8 cellular contexts compared by ENCODE assay signal in genomic region chr1:197521118-197521739, GRCh38.
DNase-seq lines count a peak whose midpoint lies in the region; ATAC-seq, FAIRE-seq and TF ChIP-seq lines count a peak whose summit lies in the region.

No MANE protein-coding gene starts in this region.

- H3K27ac ChIP-seq in keratinocyte (ENCODE audit: control insufficient read depth, insufficient read depth, low read length) (no peak overlapping the region), substantia nigra (ENCODE audit: low read depth, low read length, poor library complexity, severe bottlenecking) (no peak overlapping the region)

- no peak overlapping the region for H2AFZ ChIP-seq in keratinocyte (ENCODE audit: control insufficient read depth, low read length)

- no peak overlapping the region for H3K4me3 ChIP-seq in BE2C (ENCODE audit: low read depth, low read length)
- H3K4me3 ChIP-seq in GM12864 (ENCODE audit: low read depth, low read length), result no peak overlapping the region
- H3K4me3 ChIP-seq in keratinocyte (ENCODE audit: control insufficient read depth in 2 of 3, extremely low read depth in 1 of 3, insufficient read depth in 2 of 3, low read depth in 1 of 3, low read length in 3 of 3), result no peak overlapping the region

- no peaks in the 10 kb centered on the region for H3K36me3 Mint-ChIP-seq in HFFc6 (ENCODE audit: low read depth)
- H3K36me3 Mint-ChIP-seq in activated T-helper 17 cell treated with anti-CD3 and anti-CD28 coated beads, Interleukin-2, amount 50 U/mL, for 72 hours (ENCODE audit: low read depth), result no peaks in the 10 kb centered on the region

- H4K20me1 ChIP-seq in keratinocyte (ENCODE audit: control insufficient read depth, extremely low read depth, insufficient read depth, low read length), result no peaks in the 10 kb centered on the region

- TF ChIP-seq CTCF in BE2C (IDR thresholded peaks at IDR 0.05; ENCODE audit: low read depth, low read length) (peak; percentile 78), GM12864 (IDR thresholded peaks at IDR 0.05; ENCODE audit: low read depth, low read length, missing control alignments) (peak; percentile 53), HFFc6 (IDR thresholded peaks at IDR 0.05) (peak; percentile 87), keratinocyte (optimal IDR thresholded peaks at IDR 0.05 in 1 of 3, IDR thresholded peaks at IDR 0.05 in 1 of 3, conservative IDR thresholded peaks at IDR 0.05 in 1 of 3; ENCODE audit: extremely low read depth in 1 of 3, insufficient read depth in 2 of 3, low read length in 3 of 3) (peak; percentile 34 to 66 (median 46))

- H3K36me3 ChIP-seq in BE2C (no peaks in the 10 kb centered on the region), keratinocyte (ENCODE audit: control insufficient read depth in 2 of 2, extremely low read depth in 1 of 2, insufficient read depth in 2 of 2, low read length in 2 of 2) (no peaks in the 10 kb centered on the region)

- H3K9me3 ChIP-seq in BE2C, result no peaks in the 10 kb centered on the region
- no peaks in the 10 kb centered on the region for H3K9me3 ChIP-seq in keratinocyte (ENCODE audit: control insufficient read depth, low read depth, low read length)

- H3K27me3 ChIP-seq in BE2C (no peaks in the 10 kb centered on the region), keratinocyte (ENCODE audit: control insufficient read depth, extremely low read depth, insufficient read depth, low read length) (no peaks in the 10 kb centered on the region)

- no peaks in the 10 kb centered on the region for H3K27me3 Mint-ChIP-seq in HFFc6 (ENCODE audit: insufficient read depth)
- H3K27me3 Mint-ChIP-seq in activated T-helper 17 cell treated with anti-CD3 and anti-CD28 coated beads, Interleukin-2, amount 50 U/mL, for 72 hours, result no peaks in the 10 kb centered on the region

- H3K4me1 Mint-ChIP-seq in HFFc6 (ENCODE audit: low read depth), result 0 out of 2 replicates have a peak, but pooled peaks cover 4% of the 10 kb centered on the region
- no peaks in the 10 kb centered on the region for H3K4me1 Mint-ChIP-seq in activated T-helper 17 cell treated with anti-CD3 and anti-CD28 coated beads, Interleukin-2, amount 50 U/mL, for 72 hours

- no peak overlapping the region for H3K9ac ChIP-seq in keratinocyte (ENCODE audit: control insufficient read depth, extremely low read depth, insufficient read depth, low read length)

- no peak overlapping the region for H3K4me3 Mint-ChIP-seq in HFFc6
- H3K4me3 Mint-ChIP-seq in activated T-helper 17 cell treated with anti-CD3 and anti-CD28 coated beads, Interleukin-2, amount 50 U/mL, for 72 hours, result no peak overlapping the region

- H3K4me1 ChIP-seq in BE2C (peaks cover 14% of the 10 kb centered on the region), keratinocyte (ENCODE audit: control insufficient read depth, extremely low read depth, insufficient read depth, low read length) (no peaks in the 10 kb centered on the region)

- no peak overlapping the region for H3K4me2 ChIP-seq in keratinocyte (ENCODE audit: control insufficient read depth, extremely low read depth, insufficient read depth, low read depth, low read length)

- DNase-seq in BE2C (peak; percentile 29), GM12864 (ENCODE audit: low read depth) (peak; percentile 5), HFFc6 (peak; percentile 46), NCI-H1048 (lab: John Stamatoyannopoulos, UW) (peak; percentile 33), keratinocyte (ENCODE audit: low read depth, low spot score) (no peak), substantia nigra (lab: John Stamatoyannopoulos, UW) (no peak)

- H3K9me1 ChIP-seq in keratinocyte (ENCODE audit: control insufficient read depth, extremely low read depth, insufficient read depth, low read length), result no peaks in the 10 kb centered on the region

- H3K9me3 Mint-ChIP-seq in HFFc6, result no peaks in the 10 kb centered on the region
- no peaks in the 10 kb centered on the region for H3K9me3 Mint-ChIP-seq in activated T-helper 17 cell treated with anti-CD3 and anti-CD28 coated beads, Interleukin-2, amount 50 U/mL, for 72 hours

- ATAC-seq in activated T-helper 17 cell treated with anti-CD3 and anti-CD28 coated beads, Interleukin-2, amount 50 U/mL, for 72 hours (replicated peaks), result peak; percentile 42
- no peak for ATAC-seq in GM21423 (IDR thresholded peaks at IDR 0.05; ENCODE audit: unreplicated experiment)

- H3K27ac Mint-ChIP-seq in HFFc6, result no peak overlapping the region
- no peak overlapping the region for H3K27ac Mint-ChIP-seq in activated T-helper 17 cell treated with anti-CD3 and anti-CD28 coated beads, Interleukin-2, amount 50 U/mL, for 72 hours

- no peaks in the 10 kb centered on the region for H3K79me2 ChIP-seq in keratinocyte (ENCODE audit: control insufficient read depth, insufficient read depth, low read length)

- dilution Hi-C loops in keratinocyte (cut with MboI; ENCODE audit: extremely low pct_ligation_motif_present, low sequenced_read_pairs), result no loop called here

- FAIRE-seq in keratinocyte (lab: Jason Lieb, UNC), result no peak

Comparison
In these comparisons a context has a peak if more than half of its experiments do, and no peak if none do; other contexts are left out.
1. DNase-seq: peak in BE2C (single experiment), GM12864 (single experiment), HFFc6 (single experiment) and NCI-H1048 (single experiment); none in keratinocyte (single experiment) and substantia nigra (0 of 49).
2. Peak in every context shown above with its lines, with median percentiles within 50 percentile points of each other: CTCF ChIP-seq.